ENCODE assay signal across 17 cellular contexts in the genomic region with DNA sequence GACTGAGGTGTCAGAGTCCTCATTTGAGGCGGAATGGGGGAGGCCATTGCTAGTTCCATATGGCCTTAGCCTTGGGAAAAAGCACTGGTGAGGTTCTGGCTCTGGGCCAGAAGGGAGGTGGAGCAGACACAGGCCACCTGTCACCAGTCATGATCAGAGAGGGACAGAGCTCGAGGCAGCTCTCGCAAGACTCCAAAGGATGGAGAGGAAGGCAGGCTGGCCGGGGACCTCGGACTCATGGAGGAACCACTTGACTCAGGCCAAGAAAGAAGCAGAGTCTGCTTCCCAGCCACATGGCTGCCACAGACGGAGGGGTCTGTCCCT. TPM values are rescaled to one million over a fixed set of nuclear protein-coding genes. Genes with fewer than 3 reads are reported as not detected.
DNase-seq lines count a peak whose midpoint lies in the region; ATAC-seq and TF ChIP-seq lines count a peak whose summit lies in the region.
"Had no signal": no experiment of that assay in that cellular context is flagged by ENCODE, and none has a peak within 500 bp of the region (broad histone marks: within the 10 kb centered on the region; RNA-seq: fewer than 3 reads in every experiment).

No MANE protein-coding gene starts in this region.

- DNase-seq in DMS 273 treated with DMSO at 0.1 percent for 48 hours (lab: John Stamatoyannopoulos, UW) = peak; percentile 14
- peak; percentile 52 for DNase-seq in NCI-H1105 treated with DMSO at 0.1 percent for 48 hours (lab: John Stamatoyannopoulos, UW)
- peak; percentile 58 for DNase-seq in NCI-H82 treated with DMSO at 0.1 percent for 48 hours (lab: John Stamatoyannopoulos, UW; ENCODE audit: unreplicated experiment)
- DNase-seq in lower lobe of right lung = peak; percentile 41
- no peak for DNase-seq in left lobe of liver (ENCODE audit: low spot score)
- DNase-seq in head of caudate nucleus = no peak
- DNase-seq: activated CD4-positive, alpha-beta T cell treated with anti-CD3 and anti-CD28 coated beads, Interleukin-2, amount 50 U/mL, for 48 hours; GOT3; mesendoderm; NCI-H187 treated with DMSO at 0.1 percent for 48 hours; T-helper 17 cell had no signal

- intact Hi-C loops in lower lobe of right lung (cut with DNase I) (no loop called here), head of caudate nucleus (cut with DNase I) (no loop called here)

- no peak for TF ChIP-seq CTCF in lower lobe of right lung (IDR thresholded peaks at IDR 0.05)

- ATAC-seq in lower lobe of right lung = no peak
- no peak for ATAC-seq in left lobe of liver
- no peak for ATAC-seq in GM18870 (IDR thresholded peaks at IDR 0.05; ENCODE audit: unreplicated experiment)
- ATAC-seq in HG03175 (IDR thresholded peaks at IDR 0.05; ENCODE audit: unreplicated experiment) = no peak
- ATAC-seq: activated T-helper 17 cell treated with anti-CD3 and anti-CD28 coated beads, Interleukin-2, amount 50 U/mL, for 72 hours; stimulated activated memory B cell treated with anti-CD40 and anti-IgM and Interleukin-4, amounts not matched to agents 10 μg/mL and 1 μg/mL and 100 μg/mL, for 72 hours; T-helper 17 cell had no signal

- H3K4me1 ChIP-seq in lower lobe of right lung = no peaks in the 10 kb centered on the region

- H3K27ac ChIP-seq in lower lobe of right lung = no peak overlapping the region
- H3K27ac ChIP-seq: dorsolateral prefrontal cortex, neutrophil had no signal

- H3K4me3 ChIP-seq in lower lobe of right lung = no peak overlapping the region
- H3K4me3 ChIP-seq: dorsolateral prefrontal cortex had no signal

- H3K27me3 ChIP-seq in lower lobe of right lung (ENCODE audit: low read depth) = no peaks in the 10 kb centered on the region
- H3K27me3 ChIP-seq: dorsolateral prefrontal cortex, neutrophil had no signal

- peaks cover 5% of the 10 kb centered on the region for H3K36me3 ChIP-seq in lower lobe of right lung
- H3K36me3 ChIP-seq: neutrophil had no signal

- H3K9me3 ChIP-seq in lower lobe of right lung = no peaks in the 10 kb centered on the region
- H3K9me3 ChIP-seq: neutrophil had no signal

RNA-seq across cellular contexts. Expression of a gene that starts 29.2 kb away (rescaled TPM):
- total RNA-seq in lower lobe of right lung (20.7 TPM), left lobe of liver (23.0 TPM)

RNA-seq across cellular contexts. Expression of a gene that starts 47.1 kb away (rescaled TPM):
- total RNA-seq in lower lobe of right lung (0.15 TPM), left lobe of liver (9.0 TPM)
- total RNA-seq: activated T-helper 17 cell treated with anti-CD3 and anti-CD28 coated beads, Interleukin-2, amount 50 U/mL, for 72 hours; T-helper 17 cell had no signal

Comparison
In these comparisons a context has a peak if more than half of its experiments do, and no peak if none do; other contexts are left out.
1. DNase-seq: peak in DMS 273 treated with DMSO at 0.1 percent for 48 hours (single experiment), NCI-H1105 treated with DMSO at 0.1 percent for 48 hours (single experiment), NCI-H82 treated with DMSO at 0.1 percent for 48 hours (single experiment) and lower lobe of right lung (single experiment); none in left lobe of liver (single experiment) and head of caudate nucleus (0 of 42).